Comparison of ENCODE assay signal across 8 cellular contexts in the genomic region with DNA sequence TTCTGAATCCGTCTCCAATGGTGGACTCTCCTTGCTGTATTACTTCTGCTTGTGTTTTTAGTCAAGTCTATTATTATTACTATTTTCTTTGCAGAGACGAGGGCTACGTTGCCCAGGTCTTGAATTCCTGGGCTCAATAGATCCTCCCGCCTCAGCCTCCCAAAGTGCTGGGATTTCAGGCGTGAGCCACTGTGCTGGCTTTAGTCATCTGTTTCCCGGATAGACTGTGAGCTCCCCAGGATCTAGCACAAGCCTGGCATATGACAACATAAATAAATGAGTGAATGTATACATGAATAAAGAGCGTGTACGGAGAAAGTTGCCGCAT. TPM values are rescaled to one million over a fixed set of nuclear protein-coding genes. Genes with fewer than 3 reads are reported as not detected.
DNase-seq lines count a peak whose midpoint lies in the region; ATAC-seq and TF ChIP-seq lines count a peak whose summit lies in the region.

No MANE protein-coding gene starts in this region.

- WGBS in gastroesophageal sphincter (ENCODE audit: low coverage in 1 of 2), 2 donors, result 7 to 20% methylated on average over 3 to 9 of the region's 9 CpGs

- H3K4me1 ChIP-seq in SJSA1 (replicated peaks), result peaks cover 15% of the 10 kb centered on the region
- H3K4me1 ChIP-seq in gastroesophageal sphincter, result peaks cover 0 to 33% (median 9%) of the 10 kb centered on the region in 3 donors
- H3K4me1 ChIP-seq in skeletal muscle tissue (ENCODE audit: control insufficient read depth in 3 of 3, insufficient read depth in 3 of 3, low read length in 3 of 3), result peaks cover 7 to 13% (median 12%) of the 10 kb centered on the region in 3 donors

- TF ChIP-seq POLR2A in gastroesophageal sphincter (IDR thresholded peaks at IDR 0.05), result no peak

- peak overlapping the region in 2 of 3 donors; percentile 90 to 94 for H3K9ac ChIP-seq in skeletal muscle tissue (ENCODE audit: low read depth in 1 of 3, low read length in 3 of 3)

- DNase-seq in SHP77 (lab: John Stamatoyannopoulos, UW) (peak; percentile 55 to 64), SHP77 treated with DMSO at 0.1 percent for 48 hours (lab: John Stamatoyannopoulos, UW) (no peak), SJSA1 (ENCODE audit: low read depth in 1 of 2, low spot score in 2 of 2) (no peak), GOT3 (lab: John Stamatoyannopoulos, UW) (no peak), NCI-H2196 (lab: John Stamatoyannopoulos, UW; ENCODE audit: unreplicated experiment) (no peak)
- no peak for DNase-seq in stimulated activated CD8-positive, alpha-beta memory T cell treated with anti-CD3 and anti-CD28 coated beads, Interleukin-4, amount 100 ng/mL, for 48 hours

- no peak for TF ChIP-seq EP300 in gastroesophageal sphincter (IDR thresholded peaks at IDR 0.05)

- H3K4me3 ChIP-seq in SJSA1 (peak overlapping the region; percentile 82), gastroesophageal sphincter (peak overlapping the region; percentile 81 to 91), skeletal muscle tissue (ENCODE audit: low read length in 3 of 3) (peak overlapping the region; percentile 91 to 98 (median 97))

- H3K36me3 ChIP-seq in SJSA1, result peaks cover 23% of the 10 kb centered on the region
- H3K36me3 ChIP-seq in gastroesophageal sphincter, result peaks cover 0 to 1% of the 10 kb centered on the region in 2 donors
- H3K36me3 ChIP-seq in skeletal muscle tissue (ENCODE audit: control insufficient read depth in 3 of 3, insufficient read depth in 3 of 3, low read length in 3 of 3), result no peaks in the 10 kb centered on the region

- no peaks in the 10 kb centered on the region for H3K27me3 ChIP-seq in SJSA1 (replicated peaks)
- no peaks in the 10 kb centered on the region for H3K27me3 ChIP-seq in gastroesophageal sphincter
- no peaks in the 10 kb centered on the region for H3K27me3 ChIP-seq in skeletal muscle tissue (ENCODE audit: control insufficient read depth in 3 of 3, insufficient read depth in 3 of 3, low read length in 3 of 3)

- H3K27ac ChIP-seq in SJSA1 (no peak overlapping the region), gastroesophageal sphincter (peak overlapping the region in 3 of 4 donors; percentile 81 to 83 (median 83)), skeletal muscle tissue (ENCODE audit: low read depth, low read length) (no peak overlapping the region)

- peak; percentile 42 for ATAC-seq in gastroesophageal sphincter

- H3K9me3 ChIP-seq in SJSA1 (replicated peaks) (no peaks in the 10 kb centered on the region), gastroesophageal sphincter (no peaks in the 10 kb centered on the region), skeletal muscle tissue (ENCODE audit: control insufficient read depth in 3 of 3, low read length in 3 of 3) (no peaks in the 10 kb centered on the region)

- TF ChIP-seq CTCF in gastroesophageal sphincter (IDR thresholded peaks at IDR 0.05), result no peak

RNA-seq across cellular contexts. Expression of a gene that starts 0.4 kb away (rescaled TPM):
- 48.7 and 53.6 TPM in 2 replicates for total RNA-seq in SJSA1 (2014; rRNA removed; shearing (Covaris generic))
- total RNA-seq in gastroesophageal sphincter, result 10 to 100 TPM; 30.4 to 53.5 (median 40.2) TPM
- 25.6 TPM for total RNA-seq in skeletal muscle tissue

RNA-seq across cellular contexts. Expression of a gene that starts 19.8 kb away (rescaled TPM):
- total RNA-seq in SJSA1 (2014; rRNA removed; shearing (Covaris generic)), result 29.3 and 34.2 TPM in 2 replicates
- 10 to 100 TPM; 35.7 to 47.3 (median 43.5) TPM for total RNA-seq in gastroesophageal sphincter
- total RNA-seq in skeletal muscle tissue, result 28.7 TPM

Comparison
In these comparisons a context has a peak if more than half of its experiments do, and no peak if none do; other contexts are left out.
1. DNase-seq: peak in SHP77 (2 of 2); none in SHP77 treated with DMSO at 0.1 percent for 48 hours (single experiment), SJSA1 (0 of 2), GOT3 (single experiment), stimulated activated CD8-positive, alpha-beta memory T cell treated with anti-CD3 and anti-CD28 coated beads, Interleukin-4, amount 100 ng/mL, for 48 hours (single experiment) and NCI-H2196 (single experiment).
2. H3K27ac ChIP-seq: peak in gastroesophageal sphincter (3 of 4); none in SJSA1 (single experiment) and skeletal muscle tissue (single experiment).
3. Peak in every context shown above with its lines, with median percentiles within 50 percentile points of each other: H3K4me3 ChIP-seq.